Comparison of ENCODE assay signal across 26 cellular contexts in the genomic region with DNA sequence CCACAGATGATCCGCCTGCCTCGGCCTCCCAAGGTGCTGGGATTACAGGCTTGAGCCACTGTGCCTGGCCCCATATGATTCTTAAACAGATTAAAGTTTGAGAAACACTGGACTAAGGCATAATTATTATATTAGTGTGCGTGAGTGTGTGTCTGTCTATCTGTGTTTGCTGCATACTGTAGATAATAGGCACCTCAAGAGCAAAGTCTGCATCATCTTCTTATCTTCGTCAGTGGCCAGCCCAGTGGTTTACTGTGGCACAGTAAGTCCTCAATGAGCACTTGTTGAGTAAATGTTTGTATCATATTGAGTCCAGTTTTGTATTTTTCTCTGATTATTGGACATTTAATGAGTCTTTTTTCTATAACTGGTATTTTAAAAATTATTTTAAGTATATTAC.
"Had no signal": no experiment of that assay in that cellular context is flagged by ENCODE, and none has a peak within 500 bp of the region (broad histone marks: within the 10 kb centered on the region; RNA-seq: fewer than 3 reads in every experiment).

No MANE protein-coding gene starts in this region.

- DNase-seq: activated CD4-positive, alpha-beta memory T cell treated with anti-CD3 and anti-CD28 coated beads, Interleukin-2, amount 10 ng/mL, durations not matched to agents 7 days and 5 days; activated CD4-positive, alpha-beta T cell treated with anti-CD3 and anti-CD28 coated beads for 36 hours; activated CD4-positive, alpha-beta T cell treated with anti-CD3 and anti-CD28 coated beads, Interleukin-2, amount 50 U/mL, for 1 hour; activated gamma-delta T cell treated with Interleukin-2 at 50 U/mL for 16 hours; activated naive CD4-positive, alpha-beta T cell treated with anti-CD3 and anti-CD28 coated beads, Interleukin-2, amount 50 U/mL, for 16 hours; activated naive CD8-positive, alpha-beta T cell treated with anti-CD3 and anti-CD28 coated beads, Interleukin-2, amount 10 ng/mL, durations not matched to agents 7 days and 5 days; activated T-cell treated with anti-CD3 and anti-CD28 coated beads for 4 hours; activated T-cell treated with anti-CD3 and anti-CD28 coated beads, Interleukin-2, amount 50 U/mL, for 72 hours; adrenal gland; brain microvascular endothelial cell; cerebellar nuclear complex; MG63; MV-4-11; NCI-H1092 treated with DMSO at 0.1 percent for 48 hours; NCI-H1436; NCI-H1694 treated with DMSO at 0.1 percent for 48 hours; NCI-H2029 treated with DMSO at 0.1 percent for 48 hours; NCI-H446; NCI-H524; PC-3; SHP77; WERI-Rb-1 had no signal

- H3K4me3 ChIP-seq: adrenal gland, cardiac muscle cell, MG63 had no signal

- H3K36me3 ChIP-seq: brain microvascular endothelial cell, cardiac muscle cell, MG63, WERI-Rb-1 had no signal

- H3K9me3 ChIP-seq: adrenal gland, MG63 had no signal

- H3K27ac ChIP-seq: adrenal gland, cardiac muscle cell, WERI-Rb-1 had no signal

- H3K4me3 Mint-ChIP-seq: activated CD4-positive, alpha-beta memory T cell treated with anti-CD3 and anti-CD28 coated beads, Interleukin-2, amount 10 ng/mL, durations not matched to agents 7 days and 5 days; activated CD4-positive, alpha-beta T cell treated with anti-CD3 and anti-CD28 coated beads for 36 hours; activated naive CD8-positive, alpha-beta T cell treated with anti-CD3 and anti-CD28 coated beads, Interleukin-2, amount 10 ng/mL, durations not matched to agents 7 days and 5 days; activated T-cell treated with anti-CD3 and anti-CD28 coated beads, Interleukin-2, amount 50 U/mL, for 72 hours; T-helper 1 cell treated with Interleukin-12 subunit alpha and Interleukin-12 subunit beta and Interleukin-4 antibody, amounts not matched to agents 30 μg/mL and 1 μg/mL, for 36 hours had no signal

- H3K4me1 Mint-ChIP-seq: activated CD4-positive, alpha-beta memory T cell treated with anti-CD3 and anti-CD28 coated beads, Interleukin-2, amount 10 ng/mL, durations not matched to agents 7 days and 5 days; activated CD4-positive, alpha-beta T cell treated with anti-CD3 and anti-CD28 coated beads for 36 hours; activated naive CD8-positive, alpha-beta T cell treated with anti-CD3 and anti-CD28 coated beads, Interleukin-2, amount 10 ng/mL, durations not matched to agents 7 days and 5 days had no signal

- H3K27ac Mint-ChIP-seq: activated CD4-positive, alpha-beta memory T cell treated with anti-CD3 and anti-CD28 coated beads, Interleukin-2, amount 10 ng/mL, durations not matched to agents 7 days and 5 days; activated CD4-positive, alpha-beta T cell treated with anti-CD3 and anti-CD28 coated beads for 36 hours; activated naive CD8-positive, alpha-beta T cell treated with anti-CD3 and anti-CD28 coated beads, Interleukin-2, amount 10 ng/mL, durations not matched to agents 7 days and 5 days; activated T-cell treated with anti-CD3 and anti-CD28 coated beads, Interleukin-2, amount 50 U/mL, for 72 hours; activated T-helper 2 cell treated with anti-CD3 and anti-CD28 coated beads, Interferon-gamma antibody, Interleukin-2, Interleukin-4, amounts not matched to agents 10 μg/mL and 5 μg/mL and 100 μg/mL, durations not matched to agents 14 hours and 24 hours and 36 hours; T-helper 1 cell treated with Interleukin-12 subunit alpha and Interleukin-12 subunit beta and Interleukin-4 antibody, amounts not matched to agents 30 μg/mL and 1 μg/mL, for 36 hours had no signal

- H3K9me3 Mint-ChIP-seq: activated CD4-positive, alpha-beta memory T cell treated with anti-CD3 and anti-CD28 coated beads, Interleukin-2, amount 10 ng/mL, durations not matched to agents 7 days and 5 days; activated T-cell treated with anti-CD3 and anti-CD28 coated beads, Interleukin-2, amount 50 U/mL, for 72 hours; activated T-helper 2 cell treated with anti-CD3 and anti-CD28 coated beads, Interferon-gamma antibody, Interleukin-2, Interleukin-4, amounts not matched to agents 10 μg/mL and 5 μg/mL and 100 μg/mL, durations not matched to agents 14 hours and 24 hours and 36 hours; T-helper 1 cell treated with Interleukin-12 subunit alpha and Interleukin-12 subunit beta and Interleukin-4 antibody, amounts not matched to agents 30 μg/mL and 1 μg/mL, for 36 hours had no signal

- ATAC-seq: activated CD4-positive, alpha-beta T cell treated with anti-CD3 and anti-CD28 coated beads for 36 hours; activated T-cell treated with anti-CD3 and anti-CD28 coated beads, Interleukin-2, amount 50 U/mL, for 72 hours; PC-3 had no signal

- H3K27me3 ChIP-seq: adrenal gland, brain microvascular endothelial cell, cardiac muscle cell, MG63 had no signal

- FAIRE-seq: RCC 7860 had no signal
